In the genomic region with DNA sequence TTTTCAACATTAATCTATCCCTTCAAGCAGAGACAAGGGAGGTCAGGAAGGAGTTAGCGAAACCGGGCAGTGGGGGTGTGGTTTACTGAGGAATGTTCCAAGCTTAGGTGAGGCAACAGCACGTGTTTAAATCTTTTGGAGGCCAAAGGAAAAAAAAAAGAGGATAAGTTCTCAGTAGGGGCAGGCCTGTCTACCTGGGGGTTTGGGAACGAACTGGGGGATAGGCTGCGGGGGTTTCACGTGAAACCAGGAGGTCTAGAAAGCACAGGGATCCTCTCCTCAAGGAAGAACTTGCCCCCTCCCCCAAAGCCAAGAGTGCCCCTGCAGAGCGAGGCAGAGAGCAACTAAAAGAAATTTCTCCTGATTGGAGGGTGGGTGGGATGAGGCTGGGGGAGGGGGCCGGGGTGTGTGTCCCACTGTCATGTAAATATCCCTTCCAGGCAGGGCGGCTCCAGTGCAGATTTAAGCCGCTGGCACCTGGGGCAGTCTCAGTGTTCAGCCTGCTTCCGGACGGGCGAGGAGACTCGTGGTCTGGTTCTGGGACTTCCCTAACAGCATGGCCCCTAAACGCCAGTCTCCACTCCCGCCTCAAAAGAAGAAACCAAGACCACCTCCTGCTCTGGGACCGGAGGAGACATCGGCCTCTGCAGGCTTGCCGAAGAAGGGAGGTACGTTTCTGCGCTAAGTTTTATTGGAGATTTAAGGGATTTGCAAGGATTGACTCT, we compare ENCODE assay signal across 8 cellular contexts. TPM values are rescaled to one million over a fixed set of nuclear protein-coding genes. Genes with fewer than 3 reads are reported as not detected.
A peak's percentile ranks its signal among the peaks of the same experiment; 100 is the strongest.
DNase-seq lines count a peak whose midpoint lies in the region; ATAC-seq and TF ChIP-seq lines count a peak whose summit lies in the region.

No MANE protein-coding gene starts in this region.

- peak overlapping the region; percentile 94 for H3K27ac ChIP-seq in C4-2B
- peak overlapping the region; percentile 96 for H3K27ac ChIP-seq in mammary epithelial cell (ENCODE audit: insufficient read depth, low read depth, low read length)
- H3K27ac ChIP-seq in layer of hippocampus (ENCODE audit: low read depth, low read length) = peak overlapping the region; percentile 31

- dilution Hi-C loops in mammary epithelial cell (cut with HindIII; ENCODE audit: low sequenced_read_pairs) = no loop called here

- DNase-seq in OCI-M1 (lab: John Stamatoyannopoulos, UW) (peak; percentile 63), mammary epithelial cell (peak; percentile 86)
- DNase-seq in stimulated activated CD8-positive, alpha-beta memory T cell treated with anti-CD3 and anti-CD28 coated beads, Interleukin-4, amount 100 ng/mL, for 48 hours = peak; percentile 64

- TF ChIP-seq CTCF in C4-2B (conservative IDR thresholded peaks at IDR 0.05) (no peak), mammary epithelial cell (conservative IDR thresholded peaks at IDR 0.05 in 1 of 2, IDR thresholded peaks at IDR 0.05 in 1 of 2; ENCODE audit: extremely low read depth in 1 of 2, insufficient read depth in 1 of 2, low read depth in 1 of 2, low read length in 2 of 2) (no peak)

- no peaks in the 10 kb centered on the region for H3K27me3 ChIP-seq in mammary epithelial cell (ENCODE audit: insufficient read depth, low read length)
- H3K27me3 ChIP-seq in layer of hippocampus (ENCODE audit: control insufficient read depth, insufficient read depth, low read length) = no peaks in the 10 kb centered on the region

- peak overlapping the region; percentile 55 for H2AFZ ChIP-seq in mammary epithelial cell (ENCODE audit: low read depth, low read length)

- in situ Hi-C loops in mammary epithelial cell (cut with MboI; ENCODE audit: low sequenced_read_pairs in 2 of 2) = no loop called here

- H3K4me3 ChIP-seq in mammary epithelial cell (replicated peaks in 1 of 3; ENCODE audit: insufficient read depth in 1 of 3, low read depth in 2 of 3, low read length in 3 of 3) = peak overlapping the region; percentile 73 to 80 (median 78)

- H3K9me3 ChIP-seq in mammary epithelial cell (replicated peaks; ENCODE audit: insufficient read depth, low read length) = no peaks in the 10 kb centered on the region

- CTCF ChIA-PET in mammary epithelial cell (lab: Charles Lee; ENCODE audit: low non-redundant PET) = interaction anchor here (0.6 kb wide), 1 partner anchor 47 kb away, joined by 4 read pairs; no protein-coding TSS in a partner anchor

- ATAC-seq in GM21723 (IDR thresholded peaks at IDR 0.05; ENCODE audit: unreplicated experiment) (no peak), HG03378 (IDR thresholded peaks at IDR 0.05; ENCODE audit: unreplicated experiment) (no peak)

- peak; percentile 22 for TF ChIP-seq POLR2A in GM19193 (IDR thresholded peaks at IDR 0.05; ENCODE audit: extremely low read depth, insufficient read depth, insufficient read length)

- intact Hi-C loops in mammary epithelial cell (cut with micrococcal nuclease) = loop anchor here (1.0 to 5.0 kb wide), 4 partner anchors 17 to 89 kb away; partner anchors contain the start of genes DYNC2I2 and ZER1

- no peaks in the 10 kb centered on the region for H4K20me1 ChIP-seq in mammary epithelial cell (ENCODE audit: insufficient read depth, low read length)

- H3K36me3 ChIP-seq in mammary epithelial cell (ENCODE audit: insufficient read depth, low read length) = no peaks in the 10 kb centered on the region

- peaks cover 62% of the 10 kb centered on the region for H3K79me2 ChIP-seq in mammary epithelial cell (ENCODE audit: insufficient read depth, low read length)

- peak overlapping the region; percentile 75 for H3K4me2 ChIP-seq in mammary epithelial cell (ENCODE audit: insufficient read depth, low read depth, low read length)

- BruUV-seq in mammary epithelial cell (replicated peaks; lab: Mats Ljungman, UMichigan) = no TSS peak

- H3K4me1 ChIP-seq in mammary epithelial cell (ENCODE audit: insufficient read depth, low read length) = peaks cover 29% of the 10 kb centered on the region

- peak overlapping the region; percentile 99 for H3K9ac ChIP-seq in mammary epithelial cell (ENCODE audit: insufficient read depth, low read length)

- WGBS in mammary epithelial cell (ENCODE audit: low coverage, missing lambda C conversion rate) = 2% methylated on average over 5 of the region's 21 CpGs

RNA-seq across cellular contexts. Expression of gene SET, which starts 5.5 kb away (rescaled TPM):
- 100 to 1,000 TPM; 282 to 484 TPM for total RNA-seq in mammary epithelial cell
- 136 TPM for polyA plus RNA-seq in mammary epithelial cell
- polyA minus RNA-seq in mammary epithelial cell = 116 TPM

RNA-seq across cellular contexts. Expression of gene PKN3, which starts 18.8 kb away (rescaled TPM):
- 1 to 10 TPM in 1 of 2 donors, under 1 TPM in 1; 0.33 to 2.1 TPM for total RNA-seq in mammary epithelial cell
- polyA plus RNA-seq in mammary epithelial cell = 2.1 TPM
- 0.41 TPM for polyA minus RNA-seq in mammary epithelial cell

RNA-seq across cellular contexts. Expression of gene DYNC2I2, which starts 26.9 kb away (rescaled TPM):
- 10 to 100 TPM; 28.5 to 54.4 TPM for total RNA-seq in mammary epithelial cell
- 60.7 TPM for polyA plus RNA-seq in mammary epithelial cell
- polyA minus RNA-seq in mammary epithelial cell = 46.9 TPM

RNA-seq across cellular contexts. Expression of gene ZDHHC12, which starts 40.4 kb away (rescaled TPM):
- 10 to 100 TPM; 30.0 to 61.3 TPM for total RNA-seq in mammary epithelial cell
- polyA plus RNA-seq in mammary epithelial cell = 96.6 TPM
- 24.7 TPM for polyA minus RNA-seq in mammary epithelial cell

Comparison
In these comparisons a context has a peak if more than half of its experiments do, and no peak if none do; other contexts are left out.
1. H3K27ac ChIP-seq: peak in every context shown above with its lines; median percentile 96 in mammary epithelial cell; 94 in C4-2B; 31 in layer of hippocampus.